In the genomic region with DNA sequence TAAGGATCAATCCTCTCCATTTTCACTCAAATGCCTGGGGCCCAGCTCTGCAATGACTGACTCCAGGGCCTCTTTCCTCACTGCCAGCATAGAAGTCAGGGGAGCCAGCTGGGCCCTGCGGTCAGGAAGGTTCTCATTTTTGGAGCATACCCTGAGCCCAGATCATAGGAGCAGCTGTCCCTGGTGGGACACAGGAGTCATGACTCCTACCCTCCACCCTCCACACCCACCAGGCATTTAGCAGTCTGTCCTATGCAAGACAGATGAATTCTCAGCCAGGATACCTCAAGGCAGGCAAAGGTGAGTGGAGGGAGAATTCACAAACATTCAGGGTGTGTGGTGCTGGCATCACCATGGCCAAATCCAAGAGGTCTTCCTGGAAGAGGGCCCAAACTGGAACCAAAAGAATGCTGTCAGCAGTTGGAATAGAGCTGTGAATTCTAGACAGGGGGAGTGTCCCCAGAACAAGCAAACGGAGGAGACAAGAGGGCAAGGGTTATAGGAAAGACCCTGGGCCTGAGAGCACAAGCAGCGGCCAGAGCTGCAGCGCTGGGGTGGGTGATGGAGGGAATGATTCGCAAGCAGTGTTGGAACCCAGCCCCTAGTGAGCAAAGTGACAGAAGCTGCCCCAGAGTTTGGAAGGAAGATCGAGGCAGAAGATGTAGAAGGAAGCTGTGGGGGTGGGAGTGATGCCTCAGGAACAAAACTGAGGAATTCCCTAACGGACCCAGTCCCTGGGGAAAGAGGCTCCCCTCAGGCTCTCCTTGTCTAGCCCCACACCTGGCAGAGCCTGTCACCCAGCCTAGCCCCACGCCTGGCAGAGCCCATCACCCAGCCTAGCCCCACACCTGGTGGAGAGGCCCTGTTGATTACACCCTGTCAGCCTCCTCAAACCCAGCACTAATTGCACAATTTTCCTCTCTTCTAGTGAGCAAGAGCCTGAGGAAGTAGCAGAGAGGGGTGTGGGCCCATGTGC, we compare ENCODE assay signal across 19 cellular contexts. TPM values are rescaled to one million over a fixed set of nuclear protein-coding genes. Genes with fewer than 3 reads are reported as not detected.
A peak's percentile ranks its signal among the peaks of the same experiment; 100 is the strongest.
DNase-seq lines count a peak whose midpoint lies in the region; ATAC-seq, FAIRE-seq and TF ChIP-seq lines count a peak whose summit lies in the region.
"Had no signal": no experiment of that assay in that cellular context is flagged by ENCODE, and none has a peak within 500 bp of the region (broad histone marks: within the 10 kb centered on the region; RNA-seq: fewer than 3 reads in every experiment).

No MANE protein-coding gene starts in this region.

- H3K9ac ChIP-seq in HepG2 (ENCODE audit: insufficient read depth, low read depth, low read length), result no peak overlapping the region
- H3K9ac ChIP-seq: GM23248 had no signal

- H3K4me3 ChIP-seq in HepG2 (replicated peaks in 1 of 3; ENCODE audit: insufficient read depth in 1 of 3, low read depth in 2 of 3, low read length in 3 of 3), result no peak overlapping the region
- H3K4me3 ChIP-seq in right lobe of liver, result no peak overlapping the region
- H3K4me3 ChIP-seq in suprapubic skin, result no peak overlapping the region
- H3K4me3 ChIP-seq: breast epithelium, GM23248 had no signal

- TF ChIP-seq CTCF in HepG2 (CRISPR knock-in tag; IDR thresholded peaks at IDR 0.05) (no peak), right lobe of liver (IDR thresholded peaks at IDR 0.05) (no peak), RWPE1 (conservative IDR thresholded peaks at IDR 0.05; ENCODE audit: low read depth) (no peak), suprapubic skin (IDR thresholded peaks at IDR 0.05) (no peak)

- FAIRE-seq in HepG2 (lab: Jason Lieb, UNC), result no peak

- H3K9me3 ChIP-seq in HepG2 (ENCODE audit: low read length) (no peaks in the 10 kb centered on the region), right lobe of liver (no peaks in the 10 kb centered on the region), suprapubic skin (no peaks in the 10 kb centered on the region)
- H3K9me3 ChIP-seq: breast epithelium had no signal

- no peaks in the 10 kb centered on the region for H3K9me3 Mint-ChIP-seq in activated CD4-positive, alpha-beta memory T cell treated with anti-CD3 and anti-CD28 coated beads for 36 hours
- H3K9me3 Mint-ChIP-seq: activated T-cell treated with anti-CD3 and anti-CD28 coated beads, Interleukin-2, amount 50 U/mL, for 4 hours; dendritic cell treated with granulocyte-macrophage colony-stimulating factor and Interleukin-4, amounts not matched to agents 40 ng/mL and 50 ng/mL, for 4 days had no signal

- in situ Hi-C loops in HepG2 (cut with HindIII; ENCODE audit: extremely low pct_ligation_motif_present, low pct_unique_long_range_greater_than_20kb), result no loop called here

- 63% methylated on average over 8 of the region's 8 CpGs for WGBS in HepG2 (ENCODE audit: low lambda C conversion rate)
- 64% methylated on average over 3 of the region's 8 CpGs for WGBS in right lobe of liver (ENCODE audit: insufficient coverage, low coverage, low lambda C conversion rate, missing lambda C conversion rate)
- WGBS in suprapubic skin, result 73% methylated on average over 8 of the region's 8 CpGs

- no peak overlapping the region for H3K4me3 Mint-ChIP-seq in activated CD4-positive, alpha-beta memory T cell treated with anti-CD3 and anti-CD28 coated beads for 36 hours
- H3K4me3 Mint-ChIP-seq: activated T-cell treated with anti-CD3 and anti-CD28 coated beads, Interleukin-2, amount 50 U/mL, for 4 hours; dendritic cell treated with granulocyte-macrophage colony-stimulating factor and Interleukin-4, amounts not matched to agents 40 ng/mL and 50 ng/mL, for 4 days had no signal

- DNase-seq in HepG2 (ENCODE audit: low spot score) (no peak), right lobe of liver (no peak), RWPE1 (ENCODE audit: low spot score) (no peak), myocyte (ENCODE audit: low read depth) (peak; percentile 83), suprapubic skin (ENCODE audit: low spot score in 2 of 2) (no peak)
- no peak for DNase-seq in activated CD4-positive, alpha-beta memory T cell treated with anti-CD3 and anti-CD28 coated beads for 36 hours
- DNase-seq: activated T-cell treated with anti-CD3 and anti-CD28 coated beads, Interleukin-2, amount 50 U/mL, for 4 hours; foreskin melanocyte; GM23248; NCI-H1417; NCI-H2171; NCI-H526; substantia nigra; SW 1271 had no signal

- no peak for ATAC-seq in HepG2
- ATAC-seq in right lobe of liver, result no peak
- ATAC-seq in HG03432 (IDR thresholded peaks at IDR 0.05; ENCODE audit: unreplicated experiment), result no peak
- ATAC-seq in HG02678 (IDR thresholded peaks at IDR 0.05; ENCODE audit: unreplicated experiment), result no peak
- ATAC-seq: activated T-cell treated with anti-CD3 and anti-CD28 coated beads, Interleukin-2, amount 50 U/mL, for 4 hours had no signal

- H3K36me3 Mint-ChIP-seq in activated CD4-positive, alpha-beta memory T cell treated with anti-CD3 and anti-CD28 coated beads for 36 hours, result peaks cover 30% of the 10 kb centered on the region

- no peak overlapping the region for H2AFZ ChIP-seq in HepG2 (ENCODE audit: low read length)
- H2AFZ ChIP-seq: GM23248 had no signal

- TF ChIP-seq POLR2A in HepG2 (IDR thresholded peaks at IDR 0.05; ENCODE audit: insufficient read depth in 1 of 2, low read depth in 2 of 2, low read length in 2 of 2) (no peak), right lobe of liver (IDR thresholded peaks at IDR 0.05) (no peak), suprapubic skin (IDR thresholded peaks at IDR 0.05) (no peak)

- intact Hi-C loops in HepG2 (cut with micrococcal nuclease; ENCODE audit: unreplicated experiment) (no loop called here), right lobe of liver (cut with DNase I) (no loop called here)
- intact Hi-C loops in activated CD4-positive, alpha-beta memory T cell treated with anti-CD3 and anti-CD28 coated beads for 36 hours (cut with micrococcal nuclease), result no loop called here

- TF ChIP-seq EP300 in HepG2 (IDR thresholded peaks at IDR 0.05; ENCODE audit: low read depth in 2 of 2, low read length in 2 of 2), result no peak
- TF ChIP-seq EP300 in HepG2 (CRISPR knock-in tag; IDR thresholded peaks at IDR 0.05; ENCODE audit: borderline replicate concordance), result no peak
- TF ChIP-seq EP300 in suprapubic skin (IDR thresholded peaks at IDR 0.05), result no peak

- H3K27me3 Mint-ChIP-seq in activated CD4-positive, alpha-beta memory T cell treated with anti-CD3 and anti-CD28 coated beads for 36 hours, result no peaks in the 10 kb centered on the region

- H3K79me2 ChIP-seq in HepG2 (ENCODE audit: insufficient read depth, low read length), result no peaks in the 10 kb centered on the region

- H3K27ac Mint-ChIP-seq in activated CD4-positive, alpha-beta memory T cell treated with anti-CD3 and anti-CD28 coated beads for 36 hours, result no peak overlapping the region
- H3K27ac Mint-ChIP-seq: dendritic cell treated with granulocyte-macrophage colony-stimulating factor and Interleukin-4, amounts not matched to agents 40 ng/mL and 50 ng/mL, for 4 days had no signal

- TSS peak; percentile 16 for BruUV-seq in HepG2 (replicated peaks; lab: Mats Ljungman, UMichigan)

- H3K4me1 Mint-ChIP-seq in activated CD4-positive, alpha-beta memory T cell treated with anti-CD3 and anti-CD28 coated beads for 36 hours (ENCODE audit: low read depth), result peaks cover 24% of the 10 kb centered on the region

- peaks cover 17% of the 10 kb centered on the region for H3K4me1 ChIP-seq in HepG2 (ENCODE audit: insufficient read depth, low read length)
- no peaks in the 10 kb centered on the region for H3K4me1 ChIP-seq in right lobe of liver
- peaks cover 19% of the 10 kb centered on the region for H3K4me1 ChIP-seq in suprapubic skin

- H3K27ac ChIP-seq in HepG2 (ENCODE audit: extremely low read length, insufficient read depth, low read length) (no peak overlapping the region), right lobe of liver (no peak overlapping the region), RWPE1 (peak overlapping the region; percentile 51), suprapubic skin (no peak overlapping the region)
- H3K27ac ChIP-seq: breast epithelium, GM23248 had no signal

- no peak overlapping the region for H3K4me2 ChIP-seq in HepG2 (ENCODE audit: low read depth, low read length)

- H3K27me3 ChIP-seq in HepG2 (ENCODE audit: control insufficient read depth in 1 of 2, insufficient read depth in 2 of 2, low read length in 2 of 2) (peaks cover 4 to 18% of the 10 kb centered on the region in 2 experiments; a peak in 4 of 5 replicates), right lobe of liver (no peaks in the 10 kb centered on the region), suprapubic skin (no peaks in the 10 kb centered on the region)
- H3K27me3 ChIP-seq: breast epithelium had no signal

- no peak for TF ChIP-seq RAD21 in HepG2 (CRISPR knock-in tag; IDR thresholded peaks at IDR 0.05)

- H3K36me3 ChIP-seq in HepG2 (replicated peaks in 1 of 2; ENCODE audit: control insufficient read depth in 1 of 2, insufficient read depth in 2 of 2, low read length in 2 of 2) (peaks cover 14% of the 10 kb centered on the region in 2 experiments; a peak in 4 of 5 replicates), right lobe of liver (peaks cover 16 to 50% (median 31%) of the 10 kb centered on the region in 4 donors), suprapubic skin (peaks cover 68% of the 10 kb centered on the region)

- POLR2A ChIA-PET in HepG2 (lab: Yijun Ruan, JAX), result interaction anchor here (1.2 to 1.3 kb wide), 2 partner anchors 217 to 289 kb away, joined by 3 read pairs; a partner anchor contains a TSS
- POLR2A ChIA-PET in RWPE1 (lab: Yijun Ruan, JAX; ENCODE audit: low non-redundant PET), result no interaction called here
- POLR2A ChIA-PET in activated CD4-positive, alpha-beta memory T cell treated with anti-CD3 and anti-CD28 coated beads for 36 hours (lab: Charles Lee), result no interaction called here

- no peaks in the 10 kb centered on the region; the same call in 1 of the 2 replicates for H4K20me1 ChIP-seq in HepG2 (ENCODE audit: insufficient read depth, low read length)

- CTCF ChIA-PET in HepG2 (lab: Yijun Ruan, JAX; ENCODE audit: low intra/inter-chr PET ratio, low total read pairs) (no interaction called here), RWPE1 (lab: Yijun Ruan, JAX) (no interaction called here)
- CTCF ChIA-PET in activated CD4-positive, alpha-beta memory T cell treated with anti-CD3 and anti-CD28 coated beads for 36 hours (lab: Charles Lee), result interaction anchor here (0.9 to 1.2 kb wide), 2 partner anchors 8 to 23 kb away, joined by 3 to 4 read pairs; no protein-coding TSS in a partner anchor

RNA-seq across cellular contexts. Expression of a gene that starts 4.5 kb away (rescaled TPM):
- total RNA-seq in HepG2 (2016; rRNA removed; fragmentation: Illumina TruSeq; extraction: Trizol), result not detected in 2 replicates
- not detected in 2 replicates for total RNA-seq in HepG2 (2016; cell fraction: cytosol; rRNA removed; fragmentation: Illumina TruSeq; extraction: Trizol; ENCODE audit: low read depth)
- total RNA-seq in HepG2 (2016; cell fraction: insoluble cytoplasmic fraction; rRNA removed; fragmentation: Illumina TruSeq; extraction: Trizol), result not detected in 2 replicates
- not detected in 2 replicates for total RNA-seq in HepG2 (2016; cell fraction: membrane; rRNA removed; fragmentation: Illumina TruSeq; extraction: Trizol)
- not detected in 2 replicates for total RNA-seq in HepG2 (2016; cell fraction: nucleus; rRNA removed; fragmentation: Illumina TruSeq; extraction: Trizol)
- polyA plus RNA-seq in HepG2 (2011; rRNA removed), result 0.20 and 0.31 TPM in 2 replicates
- polyA plus RNA-seq in HepG2 (2011; cell fraction: cytosol; rRNA removed), result 0.04 and 0.05 TPM in 2 replicates
- 1.1 and 1.9 TPM in 2 replicates for polyA plus RNA-seq in HepG2 (2011; cell fraction: nucleus; rRNA removed)
- 0.21 and 0.67 TPM in 2 replicates for polyA plus RNA-seq in HepG2 (2012)
- not detected in 2 replicates for polyA plus RNA-seq in HepG2 (2016; cell fraction: cytosol; fragmentation: Illumina TruSeq; extraction: Trizol; ENCODE audit: low read depth)
- not detected in 2 replicates for polyA plus RNA-seq in HepG2 (2016; cell fraction: insoluble cytoplasmic fraction; fragmentation: Illumina TruSeq; extraction: Trizol; ENCODE audit: low read depth)
- not detected in 2 replicates for polyA plus RNA-seq in HepG2 (2016; cell fraction: membrane; fragmentation: Illumina TruSeq; extraction: Trizol; ENCODE audit: low read depth)
- polyA plus RNA-seq in HepG2 (2016; cell fraction: nucleus; fragmentation: Illumina TruSeq; extraction: Trizol; ENCODE audit: insufficient read depth, low read depth), result not detected in 2 replicates
- polyA minus RNA-seq in HepG2 (2011; rRNA and poly(A)+ RNA removed; ENCODE audit: low replicate concordance), result 0.26 and 0.30 TPM in 2 replicates
- not detected in 2 replicates for polyA minus RNA-seq in HepG2 (2011; cell fraction: cytosol; rRNA and poly(A)+ RNA removed)
- polyA minus RNA-seq in HepG2 (2011; cell fraction: nucleus; rRNA and poly(A)+ RNA removed), result 0.25 and 0.90 TPM in 2 replicates
- under 1 TPM in 2 of 6 experiments, not detected in 4; 0.10 to 0.12 TPM for total RNA-seq in right lobe of liver
- 0.42 and 0.78 TPM in 2 replicates for total RNA-seq in myocyte
- polyA plus RNA-seq in myocyte (2012), result 0.33 TPM
- under 1 TPM; 0.36 to 0.77 TPM for total RNA-seq in activated CD4-positive, alpha-beta memory T cell treated with anti-CD3 and anti-CD28 coated beads for 36 hours
- 1 to 10 TPM in 2 of 4 donors, under 1 TPM in 2; 0.89 to 5.4 (median 1.2) TPM for total RNA-seq in suprapubic skin
- total RNA-seq: HT1080 had no signal
- polyA plus RNA-seq: GM23248 had no signal

RNA-seq across cellular contexts. Expression of a gene that starts 7.0 kb away (rescaled TPM):
- 8.6 and 16.9 TPM in 2 replicates for total RNA-seq in HepG2 (2016; rRNA removed; fragmentation: Illumina TruSeq; extraction: Trizol)
- total RNA-seq in HepG2 (2016; cell fraction: cytosol; rRNA removed; fragmentation: Illumina TruSeq; extraction: Trizol; ENCODE audit: low read depth), result 4.6 and 5.4 TPM in 2 replicates
- 8.2 and 17.2 TPM in 2 replicates for total RNA-seq in HepG2 (2016; cell fraction: insoluble cytoplasmic fraction; rRNA removed; fragmentation: Illumina TruSeq; extraction: Trizol)
- 13.8 and 15.6 TPM in 2 replicates for total RNA-seq in HepG2 (2016; cell fraction: membrane; rRNA removed; fragmentation: Illumina TruSeq; extraction: Trizol)
- total RNA-seq in HepG2 (2016; cell fraction: nucleus; rRNA removed; fragmentation: Illumina TruSeq; extraction: Trizol), result 15.9 and 21.6 TPM in 2 replicates
- 45.2 and 80.6 TPM in 2 replicates for polyA plus RNA-seq in HepG2 (2011; rRNA removed)
- polyA plus RNA-seq in HepG2 (2011; cell fraction: cytosol; rRNA removed), result 49.4 and 54.8 TPM in 2 replicates
- polyA plus RNA-seq in HepG2 (2011; cell fraction: nucleus; rRNA removed), result 70.7 and 85.9 TPM in 2 replicates
- 45.8 and 84.6 TPM in 2 replicates for polyA plus RNA-seq in HepG2 (2012)
- 6.5 and 7.4 TPM in 2 replicates for polyA plus RNA-seq in HepG2 (2016; cell fraction: cytosol; fragmentation: Illumina TruSeq; extraction: Trizol; ENCODE audit: low read depth)
- 8.2 and 10.9 TPM in 2 replicates for polyA plus RNA-seq in HepG2 (2016; cell fraction: insoluble cytoplasmic fraction; fragmentation: Illumina TruSeq; extraction: Trizol; ENCODE audit: low read depth)
- 11.6 and 13.0 TPM in 2 replicates for polyA plus RNA-seq in HepG2 (2016; cell fraction: membrane; fragmentation: Illumina TruSeq; extraction: Trizol; ENCODE audit: low read depth)
- polyA plus RNA-seq in HepG2 (2016; cell fraction: nucleus; fragmentation: Illumina TruSeq; extraction: Trizol; ENCODE audit: insufficient read depth, low read depth), result 22.9 and 23.5 TPM in 2 replicates
- 73.0 and 241 TPM in 2 replicates for polyA minus RNA-seq in HepG2 (2011; rRNA and poly(A)+ RNA removed; ENCODE audit: low replicate concordance)
- 55.0 and 77.3 TPM in 2 replicates for polyA minus RNA-seq in HepG2 (2011; cell fraction: cytosol; rRNA and poly(A)+ RNA removed)
- 23.4 and 37.7 TPM in 2 replicates for polyA minus RNA-seq in HepG2 (2011; cell fraction: nucleus; rRNA and poly(A)+ RNA removed)
- 10 to 100 TPM; 31.0 to 54.5 (median 44.6) TPM for total RNA-seq in right lobe of liver
- total RNA-seq in myocyte, result 81.6 and 106 TPM in 2 replicates
- polyA plus RNA-seq in myocyte (2012), result 222 TPM
- 10 to 100 TPM; 62.4 to 64.3 TPM for total RNA-seq in activated CD4-positive, alpha-beta memory T cell treated with anti-CD3 and anti-CD28 coated beads for 36 hours
- 100 to 1,000 TPM in 3 of 4 donors, 10 to 100 TPM in 1; 97.8 to 170 (median 157) TPM for total RNA-seq in suprapubic skin

RNA-seq across cellular contexts. Expression of a gene that starts 40.4 kb away (rescaled TPM):
- total RNA-seq in HepG2 (2016; rRNA removed; fragmentation: Illumina TruSeq; extraction: Trizol) (0.52 and 1.5 TPM in 2 replicates), right lobe of liver (10 to 100 TPM; 22.2 to 38.0 (median 34.0) TPM), myocyte (74.9 and 440 TPM in 2 replicates), suprapubic skin (100 to 1,000 TPM in 1 of 4 donors, 10 to 100 TPM in 3; 64.5 to 104 (median 93.0) TPM)
- 1.3 and 3.6 TPM in 2 replicates for total RNA-seq in HepG2 (2016; cell fraction: cytosol; rRNA removed; fragmentation: Illumina TruSeq; extraction: Trizol; ENCODE audit: low read depth)
- 0.61 and 1.6 TPM in 2 replicates for total RNA-seq in HepG2 (2016; cell fraction: insoluble cytoplasmic fraction; rRNA removed; fragmentation: Illumina TruSeq; extraction: Trizol)
- total RNA-seq in HepG2 (2016; cell fraction: membrane; rRNA removed; fragmentation: Illumina TruSeq; extraction: Trizol), result 0.71 and 0.76 TPM in 2 replicates
- 1.2 and 2.0 TPM in 2 replicates for total RNA-seq in HepG2 (2016; cell fraction: nucleus; rRNA removed; fragmentation: Illumina TruSeq; extraction: Trizol)
- 2.1 and 2.9 TPM in 2 replicates for polyA plus RNA-seq in HepG2 (2011; rRNA removed)
- polyA plus RNA-seq in HepG2 (2011; cell fraction: cytosol; rRNA removed), result 0.87 and 0.90 TPM in 2 replicates
- polyA plus RNA-seq in HepG2 (2011; cell fraction: nucleus; rRNA removed), result 7.7 and 10.1 TPM in 2 replicates
- polyA plus RNA-seq in HepG2 (2012), result 2.0 and 2.8 TPM in 2 replicates
- polyA plus RNA-seq in HepG2 (2016; cell fraction: cytosol; fragmentation: Illumina TruSeq; extraction: Trizol; ENCODE audit: low read depth), result 0.17 and 0.28 TPM in 2 replicates
- 0.76 and 1.0 TPM in 2 replicates for polyA plus RNA-seq in HepG2 (2016; cell fraction: insoluble cytoplasmic fraction; fragmentation: Illumina TruSeq; extraction: Trizol; ENCODE audit: low read depth)
- polyA plus RNA-seq in HepG2 (2016; cell fraction: membrane; fragmentation: Illumina TruSeq; extraction: Trizol; ENCODE audit: low read depth), result 0.27 and 0.43 TPM in 2 replicates
- 3.6 and 4.3 TPM in 2 replicates for polyA plus RNA-seq in HepG2 (2016; cell fraction: nucleus; fragmentation: Illumina TruSeq; extraction: Trizol; ENCODE audit: insufficient read depth, low read depth)
- 5.4 and 70.7 TPM in 2 replicates for polyA minus RNA-seq in HepG2 (2011; rRNA and poly(A)+ RNA removed; ENCODE audit: low replicate concordance)
- 0.97 and 1.6 TPM in 2 replicates for polyA minus RNA-seq in HepG2 (2011; cell fraction: cytosol; rRNA and poly(A)+ RNA removed)
- polyA minus RNA-seq in HepG2 (2011; cell fraction: nucleus; rRNA and poly(A)+ RNA removed), result 14.7 and 14.8 TPM in 2 replicates
- 56.0 TPM for polyA plus RNA-seq in myocyte (2012)
- total RNA-seq in activated CD4-positive, alpha-beta memory T cell treated with anti-CD3 and anti-CD28 coated beads for 36 hours, result 10 to 100 TPM; 55.0 to 56.0 TPM

RNA-seq across cellular contexts. Expression of a gene that starts 42.2 kb away (rescaled TPM):
- total RNA-seq in HepG2 (2016; rRNA removed; fragmentation: Illumina TruSeq; extraction: Trizol), result 1.6 and 5.2 TPM in 2 replicates
- total RNA-seq in HepG2 (2016; cell fraction: cytosol; rRNA removed; fragmentation: Illumina TruSeq; extraction: Trizol; ENCODE audit: low read depth), result 0.20 and 0.44 TPM in 2 replicates
- 2.1 and 5.2 TPM in 2 replicates for total RNA-seq in HepG2 (2016; cell fraction: insoluble cytoplasmic fraction; rRNA removed; fragmentation: Illumina TruSeq; extraction: Trizol)
- 0.71 and 0.79 TPM in 2 replicates for total RNA-seq in HepG2 (2016; cell fraction: membrane; rRNA removed; fragmentation: Illumina TruSeq; extraction: Trizol)
- 4.6 and 5.5 TPM in 2 replicates for total RNA-seq in HepG2 (2016; cell fraction: nucleus; rRNA removed; fragmentation: Illumina TruSeq; extraction: Trizol)
- polyA plus RNA-seq in HepG2 (2011; rRNA removed), result 9.8 and 11.3 TPM in 2 replicates
- 5.8 and 6.5 TPM in 2 replicates for polyA plus RNA-seq in HepG2 (2011; cell fraction: cytosol; rRNA removed)
- polyA plus RNA-seq in HepG2 (2011; cell fraction: nucleus; rRNA removed), result 25.6 and 29.7 TPM in 2 replicates
- polyA plus RNA-seq in HepG2 (2012), result 4.8 and 11.1 TPM in 2 replicates
- 0.14 and 0.26 TPM in 2 replicates for polyA plus RNA-seq in HepG2 (2016; cell fraction: cytosol; fragmentation: Illumina TruSeq; extraction: Trizol; ENCODE audit: low read depth)
- 1.7 and 2.1 TPM in 2 replicates for polyA plus RNA-seq in HepG2 (2016; cell fraction: insoluble cytoplasmic fraction; fragmentation: Illumina TruSeq; extraction: Trizol; ENCODE audit: low read depth)
- 0.27 and 0.44 TPM in 2 replicates for polyA plus RNA-seq in HepG2 (2016; cell fraction: membrane; fragmentation: Illumina TruSeq; extraction: Trizol; ENCODE audit: low read depth)
- 9.4 and 10.2 TPM in 2 replicates for polyA plus RNA-seq in HepG2 (2016; cell fraction: nucleus; fragmentation: Illumina TruSeq; extraction: Trizol; ENCODE audit: insufficient read depth, low read depth)
- 1.4 and 12.3 TPM in 2 replicates for polyA minus RNA-seq in HepG2 (2011; rRNA and poly(A)+ RNA removed; ENCODE audit: low replicate concordance)
- polyA minus RNA-seq in HepG2 (2011; cell fraction: cytosol; rRNA and poly(A)+ RNA removed), result 2.5 and 3.8 TPM in 2 replicates
- 4.5 and 4.8 TPM in 2 replicates for polyA minus RNA-seq in HepG2 (2011; cell fraction: nucleus; rRNA and poly(A)+ RNA removed)
- total RNA-seq in right lobe of liver, result 10 to 100 TPM in 4 of 6 experiments, 1 to 10 TPM in 2; 8.7 to 26.0 (median 12.8) TPM
- 423 and 532 TPM in 2 replicates for total RNA-seq in myocyte
- polyA plus RNA-seq in myocyte (2012), result 543 TPM
- total RNA-seq in activated CD4-positive, alpha-beta memory T cell treated with anti-CD3 and anti-CD28 coated beads for 36 hours, result 1 to 10 TPM; 1.1 to 1.4 TPM
- total RNA-seq in suprapubic skin, result 100 to 1,000 TPM; 106 to 161 (median 128) TPM

RNA-seq across cellular contexts. Expression of a gene that starts 48.9 kb away (rescaled TPM):
- total RNA-seq in HepG2 (2016; rRNA removed; fragmentation: Illumina TruSeq; extraction: Trizol), result 329 and 420 TPM in 2 replicates
- total RNA-seq in HepG2 (2016; cell fraction: cytosol; rRNA removed; fragmentation: Illumina TruSeq; extraction: Trizol; ENCODE audit: low read depth), result 142 and 155 TPM in 2 replicates
- 341 and 464 TPM in 2 replicates for total RNA-seq in HepG2 (2016; cell fraction: insoluble cytoplasmic fraction; rRNA removed; fragmentation: Illumina TruSeq; extraction: Trizol)
- 156 and 160 TPM in 2 replicates for total RNA-seq in HepG2 (2016; cell fraction: membrane; rRNA removed; fragmentation: Illumina TruSeq; extraction: Trizol)
- 109 and 136 TPM in 2 replicates for total RNA-seq in HepG2 (2016; cell fraction: nucleus; rRNA removed; fragmentation: Illumina TruSeq; extraction: Trizol)
- polyA plus RNA-seq in HepG2 (2011; rRNA removed), result 118 and 123 TPM in 2 replicates
- polyA plus RNA-seq in HepG2 (2011; cell fraction: cytosol; rRNA removed), result 96.8 and 121 TPM in 2 replicates
- polyA plus RNA-seq in HepG2 (2011; cell fraction: nucleus; rRNA removed), result 57.8 and 65.3 TPM in 2 replicates
- 191 and 236 TPM in 2 replicates for polyA plus RNA-seq in HepG2 (2012)
- polyA plus RNA-seq in HepG2 (2016; cell fraction: cytosol; fragmentation: Illumina TruSeq; extraction: Trizol; ENCODE audit: low read depth), result 177 and 226 TPM in 2 replicates
- polyA plus RNA-seq in HepG2 (2016; cell fraction: insoluble cytoplasmic fraction; fragmentation: Illumina TruSeq; extraction: Trizol; ENCODE audit: low read depth), result 443 and 518 TPM in 2 replicates
- polyA plus RNA-seq in HepG2 (2016; cell fraction: membrane; fragmentation: Illumina TruSeq; extraction: Trizol; ENCODE audit: low read depth), result 154 and 175 TPM in 2 replicates
- 256 and 271 TPM in 2 replicates for polyA plus RNA-seq in HepG2 (2016; cell fraction: nucleus; fragmentation: Illumina TruSeq; extraction: Trizol; ENCODE audit: insufficient read depth, low read depth)
- polyA minus RNA-seq in HepG2 (2011; rRNA and poly(A)+ RNA removed; ENCODE audit: low replicate concordance), result 17.7 and 30.4 TPM in 2 replicates
- polyA minus RNA-seq in HepG2 (2011; cell fraction: cytosol; rRNA and poly(A)+ RNA removed), result 72.9 and 76.8 TPM in 2 replicates
- polyA minus RNA-seq in HepG2 (2011; cell fraction: nucleus; rRNA and poly(A)+ RNA removed), result 33.7 and 36.6 TPM in 2 replicates
- total RNA-seq in right lobe of liver, result 10 to 100 TPM; 42.0 to 96.6 (median 47.6) TPM
- 21.8 and 167 TPM in 2 replicates for total RNA-seq in myocyte
- polyA plus RNA-seq in myocyte (2012), result 96.1 TPM
- total RNA-seq in activated CD4-positive, alpha-beta memory T cell treated with anti-CD3 and anti-CD28 coated beads for 36 hours, result 100 to 1,000 TPM; 152 to 156 TPM
- total RNA-seq in suprapubic skin, result 10 to 100 TPM; 35.5 to 84.5 (median 74.2) TPM

Comparison
In these comparisons a context has a peak if more than half of its experiments do, and no peak if none do; other contexts are left out.
1. RNA of a gene that starts 40.4 kb away (total RNA-seq): 64.5 to 104 TPM in suprapubic skin, 74.9 to 440 TPM in myocyte, 55.0 to 56.0 TPM in activated CD4-positive, alpha-beta memory T cell treated with anti-CD3 and anti-CD28 coated beads for 36 hours and 22.2 to 38.0 TPM in right lobe of liver; 0.52 to 3.6 TPM in HepG2; every median in the first group is over 4 times any median in the second.